ENCODE assay signal across 29 cellular contexts in the genomic region with DNA sequence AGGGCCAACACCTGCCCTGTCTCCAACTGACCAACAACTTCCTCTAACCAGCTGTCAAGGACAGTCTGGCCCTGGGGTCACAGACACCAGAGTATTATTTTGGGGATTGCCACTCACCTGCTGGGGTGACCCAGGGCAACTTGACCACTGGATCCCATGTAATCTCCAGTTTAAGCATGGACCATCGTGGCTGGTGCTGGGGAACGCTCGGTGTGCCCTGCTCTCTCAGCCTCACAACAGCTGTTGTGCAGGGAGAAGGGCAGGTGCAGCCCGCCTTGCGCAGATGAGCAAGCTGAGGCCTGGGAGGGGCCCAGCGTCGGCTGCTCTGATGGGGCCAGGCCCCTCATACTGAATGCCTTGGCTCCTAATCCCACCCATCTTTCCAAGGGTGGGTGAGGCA. TPM values are rescaled to one million over a fixed set of nuclear protein-coding genes. Genes with fewer than 3 reads are reported as not detected.
DNase-seq lines count a peak whose midpoint lies in the region; ATAC-seq, FAIRE-seq and TF ChIP-seq lines count a peak whose summit lies in the region.
"Had no signal": no experiment of that assay in that cellular context is flagged by ENCODE, and none has a peak within 500 bp of the region (broad histone marks: within the 10 kb centered on the region; RNA-seq: fewer than 3 reads in every experiment).

No MANE protein-coding gene starts in this region.

- no peaks in the 10 kb centered on the region for H3K9me3 ChIP-seq in BLaER1 treated with 17β-estradiol and CSF1 and Interleukin-3, amounts not matched to agents 10 nM and 100 nM (replicated peaks in 1 of 11)
- no peaks in the 10 kb centered on the region for H3K9me3 ChIP-seq in H9 (ENCODE audit: control insufficient read depth, low read depth, low read length)
- no peaks in the 10 kb centered on the region for H3K9me3 ChIP-seq in kidney (ENCODE audit: control insufficient read depth in 1 of 2, low read length in 2 of 2)
- H3K9me3 ChIP-seq in neuronal stem cell (replicated peaks in 1 of 2; ENCODE audit: control insufficient read depth in 2 of 2, insufficient read depth in 1 of 2, low read depth in 1 of 2, low read length in 2 of 2) = no peaks in the 10 kb centered on the region
- H3K9me3 ChIP-seq: BE2C, BLaER1, Caco-2 had no signal

- H3K36me3 ChIP-seq in BLaER1 treated with 17β-estradiol and CSF1 and Interleukin-3, amounts not matched to agents 10 nM and 100 nM = no peaks in the 10 kb centered on the region
- H3K36me3 ChIP-seq in kidney (ENCODE audit: control insufficient read depth in 1 of 2, insufficient read depth in 2 of 2, low read length in 2 of 2) = no peaks in the 10 kb centered on the region
- H3K36me3 ChIP-seq in neuronal stem cell (replicated peaks in 1 of 2; ENCODE audit: control insufficient read depth in 2 of 2, insufficient read depth in 2 of 2, low read length in 2 of 2) = no peaks in the 10 kb centered on the region
- H3K36me3 ChIP-seq: BE2C, BLaER1 had no signal

- H3K14ac ChIP-seq in H9 (ENCODE audit: insufficient read depth, low read length) (no peak overlapping the region), neuronal stem cell (ENCODE audit: low read length) (no peak overlapping the region)

- H3K4me1 Mint-ChIP-seq in H9 = no peaks in the 10 kb centered on the region

- intact Hi-C loops in kidney (cut with DNase I) = no loop called here

- DNase-seq in H9 (no peak), kidney (peak; percentile 62), neuronal stem cell (ENCODE audit: low spot score) (no peak), NCI-H187 (lab: John Stamatoyannopoulos, UW) (no peak), DMS114 treated with DMSO at 0.1 percent for 48 hours (lab: John Stamatoyannopoulos, UW; ENCODE audit: unreplicated experiment) (no peak)
- DNase-seq: 8988T; ACHN; BE2C; Caco-2; Calu3; CD4-positive, alpha-beta T cell; CD8-positive, alpha-beta T cell; DMS153; DMS53; DMS79; DND-41; EL; GDM1 had no signal

- no peak for FAIRE-seq in kidney (lab: Jason Lieb, UNC)
- FAIRE-seq: A204.1, D721Med, GM12878, GM12892, GM18507 had no signal

- H2AFZ ChIP-seq in H9 (ENCODE audit: low read length) (no peak overlapping the region), neuronal stem cell (ENCODE audit: low read length) (no peak overlapping the region)

- H3K27me3 Mint-ChIP-seq in H9 (ENCODE audit: low read depth) = peaks cover 79% of the 10 kb centered on the region
- H3K27me3 Mint-ChIP-seq: CD4-positive, alpha-beta T cell had no signal

- no peak overlapping the region for H4K8ac ChIP-seq in H9 (replicated peaks; ENCODE audit: insufficient read length, low read depth, low read length)
- no peak overlapping the region for H4K8ac ChIP-seq in neuronal stem cell (ENCODE audit: low read depth, low read length)

- WGBS in H9 (ENCODE audit: extremely low coverage, insufficient read length, low lambda C conversion rate) = no CpG with 5 or more reads among the region's 7 CpGs
- no CpG with 5 or more reads among the region's 7 CpGs for WGBS in neuronal stem cell (ENCODE audit: extremely low coverage in 2 of 2, insufficient read length in 2 of 2, insufficient replicate concordance in 1 of 2), 2 donors

- peaks cover 0 to 33% (median 0%) of the 10 kb centered on the region in 11 experiments; a peak in 10 of 22 replicates for H3K27me3 ChIP-seq in BLaER1 treated with 17β-estradiol and CSF1 and Interleukin-3, amounts not matched to agents 10 nM and 100 nM
- H3K27me3 ChIP-seq in H9 (ENCODE audit: insufficient read depth, low read length) = no peaks in the 10 kb centered on the region
- H3K27me3 ChIP-seq in neuronal stem cell (ENCODE audit: control insufficient read depth in 3 of 3, insufficient read depth in 3 of 3, low read depth in 1 of 3, low read length in 3 of 3) = peaks cover 0 to 48% (median 0%) of the 10 kb centered on the region in 3 experiments
- H3K27me3 ChIP-seq: BE2C had no signal

- no peak overlapping the region for H3T11ph ChIP-seq in H9 (ENCODE audit: low read length)

- no peak overlapping the region for H2AK5ac ChIP-seq in H9 (ENCODE audit: insufficient read length, low read length)
- no peak overlapping the region for H2AK5ac ChIP-seq in neuronal stem cell (ENCODE audit: low read depth, low read length)

- ATAC-seq in GM19328 (IDR thresholded peaks at IDR 0.05; ENCODE audit: unreplicated experiment) (no peak), GM19455 (IDR thresholded peaks at IDR 0.05; ENCODE audit: unreplicated experiment) (no peak)
- ATAC-seq: CD8-positive, alpha-beta T cell; GM12878 had no signal

- H3K4me3 ChIP-seq in BLaER1 treated with 17β-estradiol and CSF1 and Interleukin-3, amounts not matched to agents 10 nM and 100 nM = no peak overlapping the region
- H3K4me3 ChIP-seq in kidney (ENCODE audit: low read length in 2 of 2) (no peak overlapping the region), neuronal stem cell (ENCODE audit: low read length in 2 of 2) (no peak overlapping the region)
- H3K4me3 ChIP-seq: BLaER1, GM12878 had no signal

- no peak overlapping the region for H3K9ac ChIP-seq in BLaER1 treated with 17β-estradiol and CSF1 and Interleukin-3, amounts not matched to agents 10 nM and 100 nM
- H3K9ac ChIP-seq in H9 (ENCODE audit: extremely low read depth, insufficient read length, low read length) (no peak overlapping the region), kidney (ENCODE audit: low read length in 2 of 2) (no peak overlapping the region), neuronal stem cell (ENCODE audit: low read depth, low read length, poor library complexity) (no peak overlapping the region)
- H3K9ac ChIP-seq: BLaER1 had no signal

- H4K91ac ChIP-seq in H9 (ENCODE audit: insufficient read length, low read depth, low read length) (no peak overlapping the region), neuronal stem cell (ENCODE audit: low read depth, low read length, poor library complexity) (no peak overlapping the region)

- H4K20me1 ChIP-seq in BLaER1 treated with 17β-estradiol and CSF1 and Interleukin-3, amounts not matched to agents 10 nM and 100 nM = no peaks in the 10 kb centered on the region
- no peaks in the 10 kb centered on the region for H4K20me1 ChIP-seq in H9 (ENCODE audit: control insufficient read depth, insufficient read depth, insufficient read length)
- H4K20me1 ChIP-seq: BLaER1 had no signal

- H3K18ac ChIP-seq in H9 (ENCODE audit: insufficient read length, low read depth, low read length) = peak overlapping the region; percentile 15
- H3K18ac ChIP-seq in neuronal stem cell (ENCODE audit: low read length) = peak overlapping the region; percentile 69

- H3K79me1 ChIP-seq in H9 (ENCODE audit: insufficient read depth, low read depth, low read length, poor library complexity, severe bottlenecking) (no peaks in the 10 kb centered on the region), neuronal stem cell (ENCODE audit: low read depth, low read length) (no peaks in the 10 kb centered on the region)

- no peak overlapping the region for H2BK15ac ChIP-seq in H9 (ENCODE audit: low read depth, low read length)
- H2BK15ac ChIP-seq in neuronal stem cell (ENCODE audit: low read length) = no peak overlapping the region

- no peaks in the 10 kb centered on the region for H3K23me2 ChIP-seq in H9 (ENCODE audit: insufficient read length, low read depth, low read length, poor library complexity, severe bottlenecking)

- H3K4me2 ChIP-seq in BLaER1 treated with 17β-estradiol and CSF1 and Interleukin-3, amounts not matched to agents 10 nM and 100 nM = peak overlapping the region in 6 of 11 experiments; percentile 17 to 75 (median 68); a peak in 7 of 22 replicates
- H3K4me2 ChIP-seq in H9 (ENCODE audit: insufficient read depth, insufficient read length, low read length) (no peak overlapping the region), neuronal stem cell (ENCODE audit: insufficient read depth, low read length, poor library complexity, severe bottlenecking) (no peak overlapping the region)

- H3K27ac Mint-ChIP-seq in H9 = no peak overlapping the region
- H3K27ac Mint-ChIP-seq: CD4-positive, alpha-beta T cell; CD8-positive, alpha-beta T cell had no signal

- no peaks in the 10 kb centered on the region for H3K36me3 Mint-ChIP-seq in H9 (ENCODE audit: insufficient read depth in 1 of 3, low read depth in 3 of 3)
- H3K36me3 Mint-ChIP-seq: CD8-positive, alpha-beta T cell had no signal

- H3K56ac ChIP-seq in H9 (ENCODE audit: insufficient read length, low read depth, low read length) = no peak overlapping the region

- H2BK5ac ChIP-seq in H9 (ENCODE audit: insufficient read length, low read length) (no peak overlapping the region), neuronal stem cell (ENCODE audit: low read length) (no peak overlapping the region)

- H3K4ac ChIP-seq in H9 (ENCODE audit: low read depth, low read length) (no peak overlapping the region), neuronal stem cell (ENCODE audit: low read length) (no peak overlapping the region)

- no peak overlapping the region for H3K4me3 Mint-ChIP-seq in H9
- H3K4me3 Mint-ChIP-seq: CD4-positive, alpha-beta T cell; CD8-positive, alpha-beta T cell had no signal

- H2BK20ac ChIP-seq in H9 (ENCODE audit: low read depth, low read length, poor library complexity, severe bottlenecking) = no peak overlapping the region

- peaks cover 6 to 80% (median 61%) of the 10 kb centered on the region in 10 experiments; a peak in 18 of 20 replicates for H3K4me1 ChIP-seq in BLaER1 treated with 17β-estradiol and CSF1 and Interleukin-3, amounts not matched to agents 10 nM and 100 nM
- H3K4me1 ChIP-seq in H9 (ENCODE audit: insufficient read depth, low read length) = no peaks in the 10 kb centered on the region
- H3K4me1 ChIP-seq in kidney (ENCODE audit: control insufficient read depth in 1 of 2, insufficient read depth in 1 of 2, low read depth in 1 of 2, low read length in 2 of 2) = no peaks in the 10 kb centered on the region
- H3K4me1 ChIP-seq in neuronal stem cell (ENCODE audit: control insufficient read depth in 2 of 2, insufficient read depth in 1 of 2, low read depth in 1 of 2, low read length in 2 of 2) = no peaks in the 10 kb centered on the region
- H3K4me1 ChIP-seq: BE2C, Caco-2 had no signal

- H2BK12ac ChIP-seq in H9 (ENCODE audit: insufficient read length, low read depth, low read length) = no peak overlapping the region
- H2BK12ac ChIP-seq in neuronal stem cell (ENCODE audit: low read length) = no peak overlapping the region

- H4K5ac ChIP-seq in H9 (ENCODE audit: insufficient read length, low read depth, low read length) = no peak overlapping the region

- H3K27ac ChIP-seq in BLaER1 treated with 17β-estradiol and CSF1 and Interleukin-3, amounts not matched to agents 10 nM and 100 nM = no peak overlapping the region
- no peak overlapping the region for H3K27ac ChIP-seq in H9 (ENCODE audit: insufficient read length, low read depth, low read length)
- no peak overlapping the region for H3K27ac ChIP-seq in kidney (ENCODE audit: low read depth in 2 of 2, low read length in 2 of 2)
- H3K27ac ChIP-seq in neuronal stem cell (replicated peaks; ENCODE audit: low read length) = no peak overlapping the region
- H3K27ac ChIP-seq: BLaER1, C4-2B had no signal

- H3K23ac ChIP-seq in H9 (ENCODE audit: insufficient read length, low read depth, low read length) = no peak overlapping the region
- H3K23ac ChIP-seq in neuronal stem cell (ENCODE audit: low read depth, low read length, poor library complexity) = no peak overlapping the region

- no peaks in the 10 kb centered on the region for H3K9me3 Mint-ChIP-seq in H9
- H3K9me3 Mint-ChIP-seq: CD4-positive, alpha-beta T cell; CD8-positive, alpha-beta T cell had no signal

- H3K79me2 ChIP-seq in H9 (ENCODE audit: insufficient read depth, low read length) = no peaks in the 10 kb centered on the region

- no peak for TF ChIP-seq CTCF in H9 (conservative IDR thresholded peaks at IDR 0.05)
- no peak for TF ChIP-seq CTCF in kidney (IDR thresholded peaks at IDR 0.05; ENCODE audit: borderline replicate concordance, extremely low read depth, insufficient read depth)

- H2BK120ac ChIP-seq in H9 (ENCODE audit: low read depth, low read length, poor library complexity, severe bottlenecking) = no peak overlapping the region
- H2BK120ac ChIP-seq in neuronal stem cell (ENCODE audit: low read depth, low read length) = no peak overlapping the region

RNA-seq across cellular contexts. Expression of a gene that starts 21.0 kb away (rescaled TPM):
- total RNA-seq in H9 (2021) (0.13 TPM in 2 replicates), kidney (3.7 TPM)
- polyA plus RNA-seq in kidney (ENCODE audit: insufficient read depth, low read depth, low replicate concordance) = 0.49 TPM
- not detected for polyA plus RNA-seq in neuronal stem cell (2013, experiment 1 of 2)
- polyA plus RNA-seq in neuronal stem cell (2013, experiment 2 of 2) = 0.01 TPM
- total RNA-seq: Calu3; CD4-positive, alpha-beta T cell; CD8-positive, alpha-beta T cell; G401 had no signal
- polyA plus RNA-seq: GM12878 had no signal

Comparison
In these comparisons a context has a peak if more than half of its experiments do, and no peak if none do; other contexts are left out.
1. H3K4me2 ChIP-seq: peak in BLaER1 treated with 17β-estradiol and CSF1 and Interleukin-3, amounts not matched to agents 10 nM and 100 nM (6 of 11); none in H9 (single experiment) and neuronal stem cell (single experiment).